11 cellular contexts compared by ENCODE assay signal in the genomic region with DNA sequence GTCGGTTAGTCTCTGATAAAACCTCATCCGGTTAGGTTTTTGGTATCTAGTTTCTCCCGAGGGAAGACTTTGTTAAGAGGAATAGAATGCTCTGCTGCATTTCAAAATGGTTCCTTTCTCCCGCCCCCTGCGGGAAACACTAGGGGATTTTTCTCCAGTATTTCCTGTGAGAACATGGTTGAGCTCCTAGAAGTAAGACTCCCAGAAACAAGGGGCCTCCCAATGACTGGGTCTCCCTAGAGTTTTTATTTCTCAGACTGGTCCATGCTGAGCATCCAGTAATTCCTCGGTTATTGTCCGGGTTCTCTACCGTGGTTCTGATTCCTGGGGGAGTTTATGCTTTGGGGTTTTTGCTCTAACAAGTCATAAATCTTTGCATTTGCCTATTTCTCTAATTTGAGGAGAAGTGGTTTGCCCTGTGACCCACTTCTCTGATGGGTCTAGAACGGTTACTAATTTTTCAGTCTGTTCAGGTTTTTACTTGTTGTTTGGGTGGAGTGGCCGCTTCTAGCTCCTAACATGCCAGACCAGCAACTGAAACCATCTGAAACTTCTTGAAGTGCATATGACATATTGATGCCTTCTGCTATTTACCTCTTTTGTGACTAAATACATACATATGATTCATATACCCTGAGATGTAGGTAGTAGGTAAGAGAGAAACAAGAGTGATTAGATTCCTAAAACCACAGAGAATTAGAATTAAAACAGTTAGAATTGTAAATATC. TPM values are rescaled to one million over a fixed set of nuclear protein-coding genes. Genes with fewer than 3 reads are reported as not detected.
A peak's percentile ranks its signal among the peaks of the same experiment; 100 is the strongest.
DNase-seq lines count a peak whose midpoint lies in the region; ATAC-seq lines count a peak whose summit lies in the region.
"Had no signal": no experiment of that assay in that cellular context is flagged by ENCODE, and none has a peak within 500 bp of the region (broad histone marks: within the 10 kb centered on the region; RNA-seq: fewer than 3 reads in every experiment).

No MANE protein-coding gene starts in this region.

- peak overlapping the region; percentile 92 for H3K27ac Mint-ChIP-seq in T-helper 17 cell
- H3K27ac Mint-ChIP-seq in stimulated activated naive CD8-positive, alpha-beta T cell treated with anti-CD3 and anti-CD28 coated beads, Interleukin-15, amount 100 ng/mL, for 72 hours: peak overlapping the region; percentile 55 to 82
- H3K27ac Mint-ChIP-seq: B cell had no signal

- DNase-seq in activated naive CD4-positive, alpha-beta T cell treated with Interleukin-2 at 50 U/mL for 16 hours: peak; percentile 20
- DNase-seq in activated naive CD4-positive, alpha-beta T cell (lab: John Stamatoyannopoulos, UW): no peak
- DNase-seq in T-helper 17 cell: no peak
- no peak for DNase-seq in stimulated activated naive CD8-positive, alpha-beta T cell treated with anti-CD3 and anti-CD28 coated beads, Interleukin-15, amount 100 ng/mL, for 72 hours
- no peak for DNase-seq in activated effector memory CD4-positive, alpha-beta T cell treated with anti-CD3 and anti-CD28 coated beads, Interleukin-2, amount 50 U/mL, for 16 hours
- no peak for DNase-seq in hippocampal formation (lab: John Stamatoyannopoulos, UW)
- DNase-seq: posterior cingulate gyrus had no signal

- H3K9me3 Mint-ChIP-seq in stimulated activated naive CD8-positive, alpha-beta T cell treated with anti-CD3 and anti-CD28 coated beads, Interleukin-15, amount 100 ng/mL, for 72 hours: peaks cover 0 to 4% of the 10 kb centered on the region in 2 donors

- ATAC-seq in HG02852 (IDR thresholded peaks at IDR 0.05; ENCODE audit: unreplicated experiment): peak; percentile 63
- ATAC-seq in T-helper 17 cell: peak; percentile 29
- ATAC-seq in stimulated activated naive CD8-positive, alpha-beta T cell treated with anti-CD3 and anti-CD28 coated beads, Interleukin-15, amount 100 ng/mL, for 72 hours: peak; percentile 79
- no peak for ATAC-seq in HG03139 (IDR thresholded peaks at IDR 0.05; ENCODE audit: unreplicated experiment)

- peak overlapping the region; percentile 79 for H3K4me3 Mint-ChIP-seq in T-helper 17 cell
- peak overlapping the region; percentile 37 to 54 for H3K4me3 Mint-ChIP-seq in stimulated activated naive CD8-positive, alpha-beta T cell treated with anti-CD3 and anti-CD28 coated beads, Interleukin-15, amount 100 ng/mL, for 72 hours
- H3K4me3 Mint-ChIP-seq: B cell had no signal

- H3K4me1 Mint-ChIP-seq in T-helper 17 cell: peaks cover 66% of the 10 kb centered on the region
- H3K4me1 Mint-ChIP-seq in stimulated activated naive CD8-positive, alpha-beta T cell treated with anti-CD3 and anti-CD28 coated beads, Interleukin-15, amount 100 ng/mL, for 72 hours: peaks cover 95% of the 10 kb centered on the region

- H3K36me3 Mint-ChIP-seq in T-helper 17 cell (ENCODE audit: low read depth): peaks cover 15% of the 10 kb centered on the region

- H3K9me3 ChIP-seq in T-helper 17 cell (ENCODE audit: control insufficient read depth, low read length, poor library complexity, severe bottlenecking): no peaks in the 10 kb centered on the region

- H3K27me3 Mint-ChIP-seq in T-helper 17 cell: no peaks in the 10 kb centered on the region
- no peaks in the 10 kb centered on the region for H3K27me3 Mint-ChIP-seq in stimulated activated naive CD8-positive, alpha-beta T cell treated with anti-CD3 and anti-CD28 coated beads, Interleukin-15, amount 100 ng/mL, for 72 hours
- H3K27me3 Mint-ChIP-seq: B cell had no signal

RNA-seq across cellular contexts. Expression of gene TESPA1, which starts 25.1 kb away (rescaled TPM):
- 100 to 1,000 TPM; 121 to 160 TPM for total RNA-seq in T-helper 17 cell
- total RNA-seq: dermis microvascular lymphatic vessel endothelial cell had no signal
